In the genomic region with DNA sequence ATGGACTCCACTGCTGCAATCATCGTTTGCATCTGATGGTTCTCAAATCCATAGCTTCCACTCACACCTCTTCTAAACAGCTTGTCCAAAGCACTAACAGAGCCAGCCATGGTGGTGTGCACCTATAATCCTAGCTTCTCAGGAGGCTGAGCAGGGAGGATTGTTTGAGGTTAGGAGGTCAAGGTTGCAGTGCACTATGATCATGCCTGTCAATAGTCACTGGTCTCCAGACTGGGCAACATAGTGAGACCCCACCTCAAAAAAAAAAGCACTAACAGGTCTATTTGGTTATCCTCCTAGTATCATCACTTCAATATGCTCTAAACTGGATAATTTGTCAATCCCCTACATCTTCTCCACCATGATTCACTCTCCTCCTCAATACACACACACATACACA, we compare ENCODE assay signal across 23 cellular contexts.
DNase-seq lines count a peak whose midpoint lies in the region; ATAC-seq, FAIRE-seq and TF ChIP-seq lines count a peak whose summit lies in the region.
"Had no signal": no experiment of that assay in that cellular context is flagged by ENCODE, and none has a peak within 500 bp of the region (broad histone marks: within the 10 kb centered on the region; RNA-seq: fewer than 3 reads in every experiment).

No MANE protein-coding gene starts in this region.

- intact Hi-C loops in HepG2 (cut with micrococcal nuclease; ENCODE audit: unreplicated experiment) (no loop called here), right lobe of liver (cut with DNase I) (loop anchor here in 1 of 2 donors (10.0 kb wide), 1 partner anchor 70 kb away; no protein-coding TSS in a partner anchor), breast epithelium (cut with DNase I; ENCODE audit: low total_unique reads) (no loop called here), mucosa of descending colon (cut with DNase I, micrococcal nuclease) (no loop called here)
- intact Hi-C loops in dendritic cell treated with granulocyte-macrophage colony-stimulating factor and Interleukin-4, amounts not matched to agents 40 ng/mL and 50 ng/mL, for 4 days (cut with micrococcal nuclease) = no loop called here

- no peaks in the 10 kb centered on the region for H3K27me3 Mint-ChIP-seq in dendritic cell treated with granulocyte-macrophage colony-stimulating factor and Interleukin-4, amounts not matched to agents 40 ng/mL and 50 ng/mL, for 4 days
- no peaks in the 10 kb centered on the region for H3K27me3 Mint-ChIP-seq in stimulated activated memory B cell treated with anti-CD40 and anti-IgM and Interleukin-4, amounts not matched to agents 10 μg/mL and 1 μg/mL and 100 μg/mL, for 72 hours
- H3K27me3 Mint-ChIP-seq: B cell; CD4-positive, alpha-beta T cell had no signal

- POLR2A ChIA-PET in HepG2 (lab: Yijun Ruan, JAX) = no interaction called here

- no TSS peak for BruUV-seq in HepG2 (replicated peaks; lab: Mats Ljungman, UMichigan)

- no peak overlapping the region for H3K4me3 Mint-ChIP-seq in dendritic cell treated with granulocyte-macrophage colony-stimulating factor and Interleukin-4, amounts not matched to agents 40 ng/mL and 50 ng/mL, for 4 days
- H3K4me3 Mint-ChIP-seq in stimulated activated memory B cell treated with anti-CD40 and anti-IgM and Interleukin-4, amounts not matched to agents 10 μg/mL and 1 μg/mL and 100 μg/mL, for 72 hours = no peak overlapping the region
- H3K4me3 Mint-ChIP-seq: B cell; CD4-positive, alpha-beta T cell; CD8-positive, alpha-beta T cell had no signal

- no peak overlapping the region for H2AFZ ChIP-seq in HepG2 (ENCODE audit: low read length)

- peak overlapping the region; percentile 1 for H3K27ac Mint-ChIP-seq in dendritic cell treated with granulocyte-macrophage colony-stimulating factor and Interleukin-4, amounts not matched to agents 40 ng/mL and 50 ng/mL, for 4 days
- H3K27ac Mint-ChIP-seq in stimulated activated memory B cell treated with anti-CD40 and anti-IgM and Interleukin-4, amounts not matched to agents 10 μg/mL and 1 μg/mL and 100 μg/mL, for 72 hours = peak overlapping the region; percentile 11
- H3K27ac Mint-ChIP-seq: B cell; CD4-positive, alpha-beta T cell; CD8-positive, alpha-beta T cell had no signal

- TF ChIP-seq POLR2A in HepG2 (IDR thresholded peaks at IDR 0.05; ENCODE audit: insufficient read depth in 1 of 2, low read depth in 2 of 2, low read length in 2 of 2) = no peak
- TF ChIP-seq POLR2A in right lobe of liver (IDR thresholded peaks at IDR 0.05) = no peak
- no peak for TF ChIP-seq POLR2A in breast epithelium (IDR thresholded peaks at IDR 0.05)

- H3K9me3 Mint-ChIP-seq in dendritic cell treated with granulocyte-macrophage colony-stimulating factor and Interleukin-4, amounts not matched to agents 40 ng/mL and 50 ng/mL, for 4 days = no peaks in the 10 kb centered on the region
- no peaks in the 10 kb centered on the region for H3K9me3 Mint-ChIP-seq in stimulated activated memory B cell treated with anti-CD40 and anti-IgM and Interleukin-4, amounts not matched to agents 10 μg/mL and 1 μg/mL and 100 μg/mL, for 72 hours
- H3K9me3 Mint-ChIP-seq: CD4-positive, alpha-beta T cell; CD8-positive, alpha-beta T cell had no signal

- DNase-seq in HepG2 (ENCODE audit: low spot score) (no peak), right lobe of liver (no peak), urothelium cell line (ENCODE audit: low spot score) (no peak), activated gamma-delta T cell (lab: John Stamatoyannopoulos, UW) (no peak), breast epithelium (ENCODE audit: low spot score in 2 of 2) (no peak), mucosa of descending colon (no peak)
- DNase-seq: AML-193; Caco-2; Calu3; CD4-positive, alpha-beta T cell; CD8-positive, alpha-beta T cell; DMS79 treated with DMSO at 0.1 percent for 48 hours; GF-D8 had no signal

- CTCF ChIA-PET in HepG2 (lab: Yijun Ruan, JAX; ENCODE audit: low intra/inter-chr PET ratio, low total read pairs) = no interaction called here

- no peak for ATAC-seq in HepG2
- ATAC-seq in right lobe of liver = no peak
- no peak for ATAC-seq in stimulated activated memory B cell treated with anti-CD40 and anti-IgM and Interleukin-4, amounts not matched to agents 10 μg/mL and 1 μg/mL and 100 μg/mL, for 72 hours
- ATAC-seq in mucosa of descending colon = no peak
- ATAC-seq: A549; CD8-positive, alpha-beta T cell had no signal

- H3K36me3 ChIP-seq in HepG2 (replicated peaks in 1 of 2; ENCODE audit: control insufficient read depth in 1 of 2, insufficient read depth in 2 of 2, low read length in 2 of 2) = no peaks in the 10 kb centered on the region
- no peaks in the 10 kb centered on the region for H3K36me3 ChIP-seq in right lobe of liver
- H3K36me3 ChIP-seq in breast epithelium = no peaks in the 10 kb centered on the region
- no peaks in the 10 kb centered on the region for H3K36me3 ChIP-seq in mucosa of descending colon (ENCODE audit: low read depth)
- H3K36me3 ChIP-seq: BLaER1 treated with 17β-estradiol and CSF1 and Interleukin-3, amounts not matched to agents 10 nM and 100 nM had no signal

- H3K4me3 ChIP-seq in HepG2 (replicated peaks in 1 of 3; ENCODE audit: insufficient read depth in 1 of 3, low read depth in 2 of 3, low read length in 3 of 3) (no peak overlapping the region), right lobe of liver (no peak overlapping the region), breast epithelium (no peak overlapping the region), mucosa of descending colon (no peak overlapping the region)
- H3K4me3 ChIP-seq: A549; BLaER1 treated with 17β-estradiol and CSF1 and Interleukin-3, amounts not matched to agents 10 nM and 100 nM had no signal

- H3K4me1 Mint-ChIP-seq in dendritic cell treated with granulocyte-macrophage colony-stimulating factor and Interleukin-4, amounts not matched to agents 40 ng/mL and 50 ng/mL, for 4 days (ENCODE audit: low read depth) = peaks cover 48% of the 10 kb centered on the region
- peaks cover 33% of the 10 kb centered on the region for H3K4me1 Mint-ChIP-seq in stimulated activated memory B cell treated with anti-CD40 and anti-IgM and Interleukin-4, amounts not matched to agents 10 μg/mL and 1 μg/mL and 100 μg/mL, for 72 hours
- H3K4me1 Mint-ChIP-seq: B cell had no signal

- H4K20me1 ChIP-seq in HepG2 (ENCODE audit: insufficient read depth, low read length) = no peaks in the 10 kb centered on the region
- H4K20me1 ChIP-seq: BLaER1 treated with 17β-estradiol and CSF1 and Interleukin-3, amounts not matched to agents 10 nM and 100 nM had no signal

- in situ Hi-C loops in HepG2 (cut with HindIII; ENCODE audit: extremely low pct_ligation_motif_present, low pct_unique_long_range_greater_than_20kb) = no loop called here

- H3K36me3 Mint-ChIP-seq in dendritic cell treated with granulocyte-macrophage colony-stimulating factor and Interleukin-4, amounts not matched to agents 40 ng/mL and 50 ng/mL, for 4 days (ENCODE audit: low read depth) = peaks cover 19% of the 10 kb centered on the region
- no peaks in the 10 kb centered on the region for H3K36me3 Mint-ChIP-seq in stimulated activated memory B cell treated with anti-CD40 and anti-IgM and Interleukin-4, amounts not matched to agents 10 μg/mL and 1 μg/mL and 100 μg/mL, for 72 hours
- H3K36me3 Mint-ChIP-seq: CD8-positive, alpha-beta T cell had no signal

- H3K4me1 ChIP-seq in HepG2 (ENCODE audit: insufficient read depth, low read length) (peaks cover 56% of the 10 kb centered on the region), right lobe of liver (no peaks in the 10 kb centered on the region), breast epithelium (no peaks in the 10 kb centered on the region), mucosa of descending colon (ENCODE audit: low read depth) (no peaks in the 10 kb centered on the region)

- H3K9me3 ChIP-seq in HepG2 (ENCODE audit: low read length) (no peaks in the 10 kb centered on the region), right lobe of liver (no peaks in the 10 kb centered on the region), breast epithelium (no peaks in the 10 kb centered on the region), mucosa of descending colon (no peaks in the 10 kb centered on the region)
- H3K9me3 ChIP-seq: A549; BLaER1 treated with 17β-estradiol and CSF1 and Interleukin-3, amounts not matched to agents 10 nM and 100 nM; Caco-2 had no signal

- no peak for FAIRE-seq in HepG2 (lab: Jason Lieb, UNC)
- peak; percentile 61 for FAIRE-seq in urothelium cell line (lab: Jason Lieb, UNC)
- FAIRE-seq: A549, D721Med, G401.6, GM12891 had no signal

- H3K27me3 ChIP-seq in HepG2 (ENCODE audit: control insufficient read depth in 1 of 2, insufficient read depth in 2 of 2, low read length in 2 of 2) = no peaks in the 10 kb centered on the region; a peak in 1 of 5 replicates
- no peaks in the 10 kb centered on the region for H3K27me3 ChIP-seq in right lobe of liver
- no peaks in the 10 kb centered on the region for H3K27me3 ChIP-seq in breast epithelium
- H3K27me3 ChIP-seq: BLaER1 treated with 17β-estradiol and CSF1 and Interleukin-3, amounts not matched to agents 10 nM and 100 nM had no signal

- H3K27ac ChIP-seq in HepG2 (ENCODE audit: extremely low read length, insufficient read depth, low read length) (no peak overlapping the region), right lobe of liver (no peak overlapping the region), breast epithelium (no peak overlapping the region)
- H3K27ac ChIP-seq: 22Rv1; A549; BLaER1 treated with 17β-estradiol and CSF1 and Interleukin-3, amounts not matched to agents 10 nM and 100 nM; C4-2B had no signal

- H3K9ac ChIP-seq in HepG2 (ENCODE audit: insufficient read depth, low read depth, low read length) = no peak overlapping the region
- H3K9ac ChIP-seq: BLaER1 treated with 17β-estradiol and CSF1 and Interleukin-3, amounts not matched to agents 10 nM and 100 nM had no signal

- TF ChIP-seq RAD21 in HepG2 (CRISPR knock-in tag; IDR thresholded peaks at IDR 0.05) = no peak

- no peaks in the 10 kb centered on the region for H3K79me2 ChIP-seq in HepG2 (ENCODE audit: insufficient read depth, low read length)

- 37% methylated on average over 1 of the region's 1 CpG for WGBS in HepG2 (ENCODE audit: low lambda C conversion rate)
- WGBS in right lobe of liver (ENCODE audit: insufficient coverage, low coverage, low lambda C conversion rate, missing lambda C conversion rate) = 67% methylated on average over 1 of the region's 1 CpG

- no peak overlapping the region for H3K4me2 ChIP-seq in HepG2 (ENCODE audit: low read depth, low read length)
- H3K4me2 ChIP-seq: A549 had no signal

- TF ChIP-seq EP300 in HepG2 (IDR thresholded peaks at IDR 0.05; ENCODE audit: low read depth in 2 of 2, low read length in 2 of 2) = no peak
- no peak for TF ChIP-seq EP300 in HepG2 (CRISPR knock-in tag; IDR thresholded peaks at IDR 0.05; ENCODE audit: borderline replicate concordance)

- TF ChIP-seq CTCF in HepG2 (CRISPR knock-in tag; IDR thresholded peaks at IDR 0.05) (no peak), right lobe of liver (IDR thresholded peaks at IDR 0.05) (no peak), breast epithelium (IDR thresholded peaks at IDR 0.05) (no peak), mucosa of descending colon (IDR thresholded peaks at IDR 0.05) (no peak)

TF ChIP-seq in HepG2, 621 proteins besides CTCF, POLR2A, EP300 and RAD21 (continues in another document):
- TF ChIP-seq ZFP62 (CRISPR knock-in tag; IDR thresholded peaks at IDR 0.05) = no peak
